ENCODE assay signal across 8 cellular contexts in genomic region chr12:123384994-123385376, GRCh38. TPM values are rescaled to one million over a fixed set of nuclear protein-coding genes. Genes with fewer than 3 reads are reported as not detected.
DNase-seq lines count a peak whose midpoint lies in the region; FAIRE-seq and TF ChIP-seq lines count a peak whose summit lies in the region.

No MANE protein-coding gene starts in this region.

- in situ Hi-C loops in transverse colon (cut with MboI; ENCODE audit: low pct_ligation_motif_present in 1 of 4, low pct_unique_long_range_greater_than_20kb in 1 of 4, low sequenced_read_pairs in 3 of 4) (no loop called here), GM13976 (cut with MboI; ENCODE audit: low sequenced_read_pairs, unreplicated experiment) (no loop called here)

- H3K36me3 Mint-ChIP-seq in activated naive CD4-positive, alpha-beta T cell treated with anti-CD3 and anti-CD28 coated beads, Interleukin-2, amount 50 U/mL, for 24 hours = no peaks in the 10 kb centered on the region
- peaks cover 3% of the 10 kb centered on the region for H3K36me3 Mint-ChIP-seq in activated T-helper 2 cell treated with anti-CD3 and anti-CD28 coated beads, Interferon-gamma antibody, Interleukin-2, Interleukin-4, amounts not matched to agents 10 μg/mL and 5 μg/mL and 100 μg/mL, durations not matched to agents 14 hours and 24 hours and 36 hours (ENCODE audit: low read depth)

- no peak for FAIRE-seq in keratinocyte (lab: Jason Lieb, UNC)

- peak overlapping the region; percentile 87 for H2AFZ ChIP-seq in keratinocyte (ENCODE audit: control insufficient read depth, low read length)

- H3K9me3 ChIP-seq in keratinocyte (ENCODE audit: control insufficient read depth, low read depth, low read length) (no peaks in the 10 kb centered on the region), transverse colon (no peaks in the 10 kb centered on the region)

- no peaks in the 10 kb centered on the region for H3K27me3 ChIP-seq in keratinocyte (ENCODE audit: control insufficient read depth, extremely low read depth, insufficient read depth, low read length)
- no peaks in the 10 kb centered on the region for H3K27me3 ChIP-seq in transverse colon

- peak overlapping the region; percentile 86 for H3K4me2 ChIP-seq in keratinocyte (ENCODE audit: control insufficient read depth, extremely low read depth, insufficient read depth, low read depth, low read length)

- H3K4me1 Mint-ChIP-seq in activated naive CD4-positive, alpha-beta T cell treated with anti-CD3 and anti-CD28 coated beads, Interleukin-2, amount 50 U/mL, for 24 hours = peaks cover 20% of the 10 kb centered on the region
- H3K4me1 Mint-ChIP-seq in activated T-helper 2 cell treated with anti-CD3 and anti-CD28 coated beads, Interferon-gamma antibody, Interleukin-2, Interleukin-4, amounts not matched to agents 10 μg/mL and 5 μg/mL and 100 μg/mL, durations not matched to agents 14 hours and 24 hours and 36 hours (ENCODE audit: low read depth) = peaks cover 27% of the 10 kb centered on the region

- WGBS in transverse colon (ENCODE audit: low coverage in 1 of 2), 2 donors = 9 to 27% methylated on average over 1 of the region's 1 CpG

- no peaks in the 10 kb centered on the region for H3K9me3 Mint-ChIP-seq in activated naive CD4-positive, alpha-beta T cell treated with anti-CD3 and anti-CD28 coated beads, Interleukin-2, amount 50 U/mL, for 24 hours
- H3K9me3 Mint-ChIP-seq in activated T-helper 2 cell treated with anti-CD3 and anti-CD28 coated beads, Interferon-gamma antibody, Interleukin-2, Interleukin-4, amounts not matched to agents 10 μg/mL and 5 μg/mL and 100 μg/mL, durations not matched to agents 14 hours and 24 hours and 36 hours = no peaks in the 10 kb centered on the region

- peak overlapping the region; percentile 72 to 75 (median 72) for H3K4me3 ChIP-seq in keratinocyte (ENCODE audit: control insufficient read depth in 2 of 3, extremely low read depth in 1 of 3, insufficient read depth in 2 of 3, low read depth in 1 of 3, low read length in 3 of 3)
- peak overlapping the region in 2 of 4 donors; percentile 74 to 77 for H3K4me3 ChIP-seq in transverse colon

- H3K27me3 Mint-ChIP-seq in activated naive CD4-positive, alpha-beta T cell treated with anti-CD3 and anti-CD28 coated beads, Interleukin-2, amount 50 U/mL, for 24 hours = no peaks in the 10 kb centered on the region
- H3K27me3 Mint-ChIP-seq in activated T-helper 2 cell treated with anti-CD3 and anti-CD28 coated beads, Interferon-gamma antibody, Interleukin-2, Interleukin-4, amounts not matched to agents 10 μg/mL and 5 μg/mL and 100 μg/mL, durations not matched to agents 14 hours and 24 hours and 36 hours (ENCODE audit: low read depth) = no peaks in the 10 kb centered on the region

- H3K4me1 ChIP-seq in keratinocyte (ENCODE audit: control insufficient read depth, extremely low read depth, insufficient read depth, low read length) (peaks cover 22% of the 10 kb centered on the region), transverse colon (peaks cover 8 to 31% (median 18%) of the 10 kb centered on the region in 4 donors)

- no peak for DNase-seq in activated naive CD4-positive, alpha-beta T cell treated with Interleukin-2 at 50 U/mL for 16 hours
- no peak for DNase-seq in activated T-helper 2 cell treated with anti-CD3 and anti-CD28 coated beads, Interferon-gamma antibody, Interleukin-2, Interleukin-4, amounts not matched to agents 10 μg/mL and 5 μg/mL and 100 μg/mL, durations not matched to agents 14 hours and 24 hours and 36 hours (ENCODE audit: low spot score)
- DNase-seq in keratinocyte (ENCODE audit: low read depth, low spot score) (no peak), transverse colon (no peak), GM13976 (ENCODE audit: low spot score) (no peak), NCI-H2107 (lab: John Stamatoyannopoulos, UW) (no peak)
- no peak for DNase-seq in activated effector memory CD4-positive, alpha-beta T cell treated with anti-CD3 and anti-CD28 coated beads, Interleukin-2, amount 50 U/mL, for 16 hours

- dilution Hi-C loops in keratinocyte (cut with MboI; ENCODE audit: extremely low pct_ligation_motif_present, low sequenced_read_pairs) = no loop called here

- no peak overlapping the region for H3K27ac Mint-ChIP-seq in activated naive CD4-positive, alpha-beta T cell treated with anti-CD3 and anti-CD28 coated beads, Interleukin-2, amount 50 U/mL, for 24 hours
- peak overlapping the region; percentile 17 for H3K27ac Mint-ChIP-seq in activated T-helper 2 cell treated with anti-CD3 and anti-CD28 coated beads, Interferon-gamma antibody, Interleukin-2, Interleukin-4, amounts not matched to agents 10 μg/mL and 5 μg/mL and 100 μg/mL, durations not matched to agents 14 hours and 24 hours and 36 hours

- H3K27ac ChIP-seq in keratinocyte (ENCODE audit: control insufficient read depth, insufficient read depth, low read length) (peak overlapping the region; percentile 67), transverse colon (peak overlapping the region; percentile 78 to 93 (median 88))

- no peak for TF ChIP-seq CTCF in keratinocyte (optimal IDR thresholded peaks at IDR 0.05 in 1 of 3, IDR thresholded peaks at IDR 0.05 in 1 of 3, conservative IDR thresholded peaks at IDR 0.05 in 1 of 3; ENCODE audit: extremely low read depth in 1 of 3, insufficient read depth in 2 of 3, low read length in 3 of 3)
- no peak for TF ChIP-seq CTCF in transverse colon (IDR thresholded peaks at IDR 0.05)
- no peak for TF ChIP-seq CTCF in GM13976 (IDR thresholded peaks at IDR 0.05; ENCODE audit: borderline replicate concordance, control extremely low read depth, extremely low read depth, insufficient read depth, missing control alignments)

- no peaks in the 10 kb centered on the region for H4K20me1 ChIP-seq in keratinocyte (ENCODE audit: control insufficient read depth, extremely low read depth, insufficient read depth, low read length)

- intact Hi-C loops in activated T-helper 2 cell treated with anti-CD3 and anti-CD28 coated beads, Interferon-gamma antibody, Interleukin-2, Interleukin-4, amounts not matched to agents 10 μg/mL and 5 μg/mL and 100 μg/mL, durations not matched to agents 14 hours and 24 hours and 36 hours (cut with micrococcal nuclease) = loop anchor here (5.0 kb wide), 3 partner anchors 52 to 197 kb away; partner anchors contain the start of genes RILPL2, SNRNP35 and TMED2
- intact Hi-C loops in transverse colon (cut with DNase I; ENCODE audit: low total_unique reads) = no loop called here

- H3K4me3 Mint-ChIP-seq in activated naive CD4-positive, alpha-beta T cell treated with anti-CD3 and anti-CD28 coated beads, Interleukin-2, amount 50 U/mL, for 24 hours = peak overlapping the region; percentile 93
- peak overlapping the region; percentile 79 for H3K4me3 Mint-ChIP-seq in activated T-helper 2 cell treated with anti-CD3 and anti-CD28 coated beads, Interferon-gamma antibody, Interleukin-2, Interleukin-4, amounts not matched to agents 10 μg/mL and 5 μg/mL and 100 μg/mL, durations not matched to agents 14 hours and 24 hours and 36 hours (ENCODE audit: low read depth)

- no peak for TF ChIP-seq POLR2A in transverse colon (IDR thresholded peaks at IDR 0.05)

- H3K9ac ChIP-seq in keratinocyte (ENCODE audit: control insufficient read depth, extremely low read depth, insufficient read depth, low read length) = peak overlapping the region; percentile 65

- TF ChIP-seq EP300 in transverse colon (IDR thresholded peaks at IDR 0.05; ENCODE audit: low read depth) = no peak

- H3K9me1 ChIP-seq in keratinocyte (ENCODE audit: control insufficient read depth, extremely low read depth, insufficient read depth, low read length) = no peaks in the 10 kb centered on the region

- H3K36me3 ChIP-seq in keratinocyte (ENCODE audit: control insufficient read depth in 2 of 2, extremely low read depth in 1 of 2, insufficient read depth in 2 of 2, low read length in 2 of 2) = peaks cover 0 to 3% of the 10 kb centered on the region in 2 experiments
- H3K36me3 ChIP-seq in transverse colon = no peaks in the 10 kb centered on the region

- peaks cover 29% of the 10 kb centered on the region for H3K79me2 ChIP-seq in keratinocyte (ENCODE audit: control insufficient read depth, insufficient read depth, low read length)

RNA-seq across cellular contexts. Expression of gene KMT5A, which starts 1.1 kb away (rescaled TPM):
- total RNA-seq in activated T-helper 2 cell treated with anti-CD3 and anti-CD28 coated beads, Interferon-gamma antibody, Interleukin-2, Interleukin-4, amounts not matched to agents 10 μg/mL and 5 μg/mL and 100 μg/mL, durations not matched to agents 14 hours and 24 hours and 36 hours = 72.7 and 74.1 TPM in 2 replicates
- 19.4 to 39.2 TPM (median 28.6 TPM) in 3 replicates for polyA plus RNA-seq in keratinocyte
- 38.0 TPM for polyA plus RNA-seq in keratinocyte (2011; ENCODE audit: low read depth)
- 32.0 and 35.0 TPM in 2 replicates for polyA plus RNA-seq in keratinocyte (2011; cell fraction: cytosol; rRNA removed)
- polyA plus RNA-seq in keratinocyte (2011; cell fraction: nucleus; rRNA removed) = 32.9 and 35.2 TPM in 2 replicates
- 28.7 and 34.0 TPM in 2 replicates for polyA plus RNA-seq in keratinocyte (2012; ENCODE audit: low replicate concordance)
- polyA minus RNA-seq in keratinocyte = 11.3 to 18.4 TPM (median 18.2 TPM) in 3 replicates
- 21.7 TPM for polyA minus RNA-seq in keratinocyte (2011; cell fraction: cytosol; rRNA and poly(A)+ RNA removed)
- 10.3 and 15.3 TPM in 2 replicates for polyA minus RNA-seq in keratinocyte (2011; cell fraction: nucleus; rRNA and poly(A)+ RNA removed)
- total RNA-seq in transverse colon = 10 to 100 TPM; 32.9 to 43.8 (median 34.4) TPM

RNA-seq across cellular contexts. Expression of gene SBNO1, which starts 20.3 kb away (rescaled TPM):
- 51.1 and 52.2 TPM in 2 replicates for total RNA-seq in activated T-helper 2 cell treated with anti-CD3 and anti-CD28 coated beads, Interferon-gamma antibody, Interleukin-2, Interleukin-4, amounts not matched to agents 10 μg/mL and 5 μg/mL and 100 μg/mL, durations not matched to agents 14 hours and 24 hours and 36 hours
- 11.0 to 18.4 TPM (median 12.0 TPM) in 3 replicates for polyA plus RNA-seq in keratinocyte
- 40.5 TPM for polyA plus RNA-seq in keratinocyte (2011; ENCODE audit: low read depth)
- polyA plus RNA-seq in keratinocyte (2011; cell fraction: cytosol; rRNA removed) = 7.3 and 11.4 TPM in 2 replicates
- 11.7 and 15.2 TPM in 2 replicates for polyA plus RNA-seq in keratinocyte (2011; cell fraction: nucleus; rRNA removed)
- 19.2 and 21.2 TPM in 2 replicates for polyA plus RNA-seq in keratinocyte (2012; ENCODE audit: low replicate concordance)
- polyA minus RNA-seq in keratinocyte = 9.0 to 42.9 TPM (median 18.4 TPM) in 3 replicates
- polyA minus RNA-seq in keratinocyte (2011; cell fraction: cytosol; rRNA and poly(A)+ RNA removed) = 14.4 TPM
- polyA minus RNA-seq in keratinocyte (2011; cell fraction: nucleus; rRNA and poly(A)+ RNA removed) = 14.5 and 32.3 TPM in 2 replicates
- 10 to 100 TPM; 14.6 to 26.9 (median 23.8) TPM for total RNA-seq in transverse colon

RNA-seq across cellular contexts. Expression of gene RILPL2, which starts 51.5 kb away (rescaled TPM):
- 15.7 and 16.3 TPM in 2 replicates for total RNA-seq in activated T-helper 2 cell treated with anti-CD3 and anti-CD28 coated beads, Interferon-gamma antibody, Interleukin-2, Interleukin-4, amounts not matched to agents 10 μg/mL and 5 μg/mL and 100 μg/mL, durations not matched to agents 14 hours and 24 hours and 36 hours
- 2.1 to 3.6 TPM (median 3.2 TPM) in 3 replicates for polyA plus RNA-seq in keratinocyte
- 0.79 TPM for polyA plus RNA-seq in keratinocyte (2011; ENCODE audit: low read depth)
- polyA plus RNA-seq in keratinocyte (2011; cell fraction: cytosol; rRNA removed) = 3.3 TPM in 2 replicates
- 2.0 TPM in 2 replicates for polyA plus RNA-seq in keratinocyte (2011; cell fraction: nucleus; rRNA removed)
- polyA plus RNA-seq in keratinocyte (2012; ENCODE audit: low replicate concordance) = 1.4 and 3.8 TPM in 2 replicates
- polyA minus RNA-seq in keratinocyte = 1.1 to 1.7 TPM (median 1.3 TPM) in 3 replicates
- polyA minus RNA-seq in keratinocyte (2011; cell fraction: cytosol; rRNA and poly(A)+ RNA removed) = 1.5 TPM
- 0.53 and 0.70 TPM in 2 replicates for polyA minus RNA-seq in keratinocyte (2011; cell fraction: nucleus; rRNA and poly(A)+ RNA removed)
- 1 to 10 TPM in 3 of 4 donors, under 1 TPM in 1; 0.60 to 2.7 (median 1.4) TPM for total RNA-seq in transverse colon
